In the genomic region with DNA sequence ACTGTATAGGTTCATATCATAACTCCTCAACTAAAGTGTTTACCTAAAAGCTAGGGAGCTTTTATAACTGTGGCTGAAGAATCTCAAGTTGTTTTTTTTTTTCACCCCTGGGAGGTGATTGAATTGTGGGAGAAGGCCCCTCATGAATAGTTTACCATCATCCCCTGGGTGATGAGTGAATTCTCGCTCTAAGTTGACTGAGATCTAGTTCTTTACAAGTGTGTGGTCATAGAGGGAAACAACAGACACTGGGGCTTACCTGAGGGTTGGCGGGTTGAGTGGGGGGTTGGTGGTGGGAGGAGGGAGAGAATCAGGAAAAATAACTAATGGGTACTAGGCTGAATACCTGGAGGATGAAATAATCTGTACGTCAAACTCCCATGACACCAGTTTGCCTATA, we compare ENCODE assay signal across 33 cellular contexts. TPM values are rescaled to one million over a fixed set of nuclear protein-coding genes. Genes with fewer than 3 reads are reported as not detected.
DNase-seq lines count a peak whose midpoint lies in the region; ATAC-seq, FAIRE-seq and TF ChIP-seq lines count a peak whose summit lies in the region.
"Had no signal": no experiment of that assay in that cellular context is flagged by ENCODE, and none has a peak within 500 bp of the region (broad histone marks: within the 10 kb centered on the region; RNA-seq: fewer than 3 reads in every experiment).

No MANE protein-coding gene starts in this region.

- H4K20me1 ChIP-seq in BLaER1 (no peaks in the 10 kb centered on the region), GM12878 (ENCODE audit: control insufficient read depth, insufficient read depth) (no peaks in the 10 kb centered on the region)
- H4K20me1 ChIP-seq in BLaER1 treated with 17β-estradiol and CSF1 and Interleukin-3, amounts not matched to agents 10 nM and 100 nM = peaks cover 0 to 18% (median 0%) of the 10 kb centered on the region in 11 experiments; a peak in 5 of 22 replicates

- FAIRE-seq in GM12878 (lab: Jason Lieb, UNC) (no peak), D721Med (lab: Jason Lieb, UNC) (no peak)
- FAIRE-seq: A204.1, A549, G401.6 had no signal

- H3K9ac ChIP-seq in BLaER1 (no peak overlapping the region), GM12878 (ENCODE audit: control insufficient read depth, insufficient read depth, low read length) (no peak overlapping the region)
- no peak overlapping the region for H3K9ac ChIP-seq in BLaER1 treated with 17β-estradiol and CSF1 and Interleukin-3, amounts not matched to agents 10 nM and 100 nM

- TF ChIP-seq RAD21 in GM12878 (IDR thresholded peaks at IDR 0.05; ENCODE audit: insufficient read depth, low read depth, low read length) = no peak

- no peak for DNase-seq in activated T-cell treated with anti-CD3 and anti-CD28 coated beads, Interleukin-2, amount 50 U/mL, for 72 hours
- no peak for DNase-seq in activated T-cell treated with anti-CD3 and anti-CD28 coated beads, Interleukin-2, amount 50 U/mL, for 4 hours
- DNase-seq in GM12878 (ENCODE audit: low read depth, low spot score) (no peak), iPS-NIHi7 (ENCODE audit: extremely low spot score) (no peak), ovary (no peak), D721Med (ENCODE audit: insufficient read length, low spot score) (no peak)
- DNase-seq: 8988T; ACHN; AML-193; BE2C; C1 segment of cervical spinal cord; Caco-2; Calu3; CD4-positive, alpha-beta memory T cell; CD4-positive, alpha-beta T cell; CD4-positive, CD25-positive, alpha-beta regulatory T cell; CD8-positive, alpha-beta memory T cell; CD8-positive, alpha-beta T cell; COR-L47; DMS 273 treated with DMSO at 0.1 percent for 48 hours; DMS153; DMS53; DND-41; EL had no signal

- CTCF ChIA-PET in GM12878 (lab: Yijun Ruan, JAX) = interaction anchor here (0.6 to 1.6 kb wide), 2 partner anchors 9 to 337 kb away, joined by 3 to 6 read pairs; no protein-coding TSS in a partner anchor

- no peak for TF ChIP-seq CTCF in GM12878 (IDR thresholded peaks at IDR 0.05 in 2 of 3, conservative IDR thresholded peaks at IDR 0.05 in 1 of 3; ENCODE audit: control insufficient read depth in 2 of 3, extremely low read depth in 1 of 3, insufficient read depth in 1 of 3, low read depth in 3 of 3, low read length in 3 of 3)
- TF ChIP-seq CTCF in ovary (IDR thresholded peaks at IDR 0.05) = no peak
- no peak for TF ChIP-seq CTCF in D721Med (IDR thresholded peaks at IDR 0.05; ENCODE audit: insufficient read depth, missing control alignments)

- POLR2A ChIA-PET in GM12878 (lab: Charles Lee) = interaction anchor here (0.6 kb wide), 1 partner anchor 115 kb away, joined by 4 read pairs; no protein-coding TSS in a partner anchor

- no peak overlapping the region for H3K4me3 Mint-ChIP-seq in activated T-cell treated with anti-CD3 and anti-CD28 coated beads, Interleukin-2, amount 50 U/mL, for 72 hours
- no peak overlapping the region for H3K4me3 Mint-ChIP-seq in activated T-cell treated with anti-CD3 and anti-CD28 coated beads, Interleukin-2, amount 50 U/mL, for 4 hours
- H3K4me3 Mint-ChIP-seq: B cell; CD4-positive, alpha-beta memory T cell; CD4-positive, alpha-beta T cell; CD4-positive, CD25-positive, alpha-beta regulatory T cell; CD8-positive, alpha-beta memory T cell; CD8-positive, alpha-beta T cell had no signal

- H3K9me3 ChIP-seq in BLaER1 (peaks cover 11% of the 10 kb centered on the region), GM12878 (replicated peaks; ENCODE audit: control insufficient read depth, insufficient read depth, low read length) (no peaks in the 10 kb centered on the region), ovary (no peaks in the 10 kb centered on the region)
- peaks cover 0 to 12% (median 0%) of the 10 kb centered on the region in 11 experiments; a peak in 2 of 22 replicates for H3K9me3 ChIP-seq in BLaER1 treated with 17β-estradiol and CSF1 and Interleukin-3, amounts not matched to agents 10 nM and 100 nM (replicated peaks in 1 of 11)
- H3K9me3 ChIP-seq: A549, BE2C, Caco-2 had no signal

- 82% methylated on average over 3 of the region's 3 CpGs for WGBS in GM12878 (ENCODE audit: insufficient coverage, insufficient replicate concordance, low lambda C conversion rate, missing lambda C conversion rate)
- 97 to 99% (median 98%) methylated on average over 3 of the region's 3 CpGs for WGBS in ovary, 3 donors

- H3K9me3 Mint-ChIP-seq in activated T-cell treated with anti-CD3 and anti-CD28 coated beads, Interleukin-2, amount 50 U/mL, for 72 hours = no peaks in the 10 kb centered on the region
- no peaks in the 10 kb centered on the region for H3K9me3 Mint-ChIP-seq in activated T-cell treated with anti-CD3 and anti-CD28 coated beads, Interleukin-2, amount 50 U/mL, for 4 hours
- H3K9me3 Mint-ChIP-seq: CD14-positive monocyte; CD4-positive, alpha-beta memory T cell; CD4-positive, alpha-beta T cell; CD4-positive, CD25-positive, alpha-beta regulatory T cell; CD8-positive, alpha-beta memory T cell; CD8-positive, alpha-beta T cell had no signal

- no peaks in the 10 kb centered on the region; the same call in 1 of the 2 replicates for H3K79me2 ChIP-seq in GM12878 (ENCODE audit: control insufficient read depth, insufficient read depth, low read length)

- SMC1A ChIA-PET in GM12878 (lab: Charles Lee; ENCODE audit: uncharacterized antibody, unreplicated experiment) = interaction anchor here (8.8 kb wide), 1 partner anchor 7 kb away, joined by 112 read pairs; no protein-coding TSS in a partner anchor

- TF ChIP-seq EP300 in GM12878 (IDR thresholded peaks at IDR 0.05; ENCODE audit: borderline replicate concordance in 1 of 2, control insufficient read depth in 1 of 2, low read depth in 2 of 2, low read length in 2 of 2) (no peak), ovary (IDR thresholded peaks at IDR 0.05) (no peak)

- H2AFZ ChIP-seq in GM12878 (ENCODE audit: control insufficient read depth, low read depth, low read length) = no peak overlapping the region

- in situ Hi-C loops in GM12878 (cut with MboI) = no loop called here

- H3K27me3 ChIP-seq in BLaER1 (no peaks in the 10 kb centered on the region), GM12878 (replicated peaks in 1 of 2; ENCODE audit: control insufficient read depth in 2 of 2, insufficient read depth in 2 of 2, low read length in 1 of 2) (no peaks in the 10 kb centered on the region), ovary (no peaks in the 10 kb centered on the region)
- H3K27me3 ChIP-seq in BLaER1 treated with 17β-estradiol and CSF1 and Interleukin-3, amounts not matched to agents 10 nM and 100 nM = no peaks in the 10 kb centered on the region; a peak in 2 of 22 replicates
- H3K27me3 ChIP-seq: BE2C had no signal

- H3K4me2 ChIP-seq in BLaER1 = peak overlapping the region; percentile 93
- peak overlapping the region in 10 of 11 experiments; percentile 77 to 98 (median 89); a peak in 19 of 22 replicates for H3K4me2 ChIP-seq in BLaER1 treated with 17β-estradiol and CSF1 and Interleukin-3, amounts not matched to agents 10 nM and 100 nM
- H3K4me2 ChIP-seq in GM12878 (ENCODE audit: control insufficient read depth, insufficient read depth) = no peak overlapping the region
- H3K4me2 ChIP-seq: A549 had no signal

- H3K4me1 Mint-ChIP-seq in activated T-cell treated with anti-CD3 and anti-CD28 coated beads, Interleukin-2, amount 50 U/mL, for 72 hours (ENCODE audit: low read depth) = no peaks in the 10 kb centered on the region
- H3K4me1 Mint-ChIP-seq in activated T-cell treated with anti-CD3 and anti-CD28 coated beads, Interleukin-2, amount 50 U/mL, for 4 hours (ENCODE audit: low read depth) = peaks cover under 1% of the 10 kb centered on the region
- H3K4me1 Mint-ChIP-seq: CD4-positive, alpha-beta memory T cell; CD4-positive, CD25-positive, alpha-beta regulatory T cell; CD8-positive, alpha-beta memory T cell had no signal

- H3K36me3 ChIP-seq in BLaER1 (no peaks in the 10 kb centered on the region), GM12878 (ENCODE audit: control insufficient read depth in 2 of 2, insufficient read depth in 2 of 2, low read length in 1 of 2) (no peaks in the 10 kb centered on the region), ovary (no peaks in the 10 kb centered on the region)
- no peaks in the 10 kb centered on the region for H3K36me3 ChIP-seq in BLaER1 treated with 17β-estradiol and CSF1 and Interleukin-3, amounts not matched to agents 10 nM and 100 nM
- H3K36me3 ChIP-seq: BE2C had no signal

- RAD21 ChIA-PET in GM12878 (lab: Charles Lee; ENCODE audit: unreplicated experiment) = no interaction called here

- BruUV-seq in GM12878 (replicated peaks; lab: Mats Ljungman, UMichigan) = no TSS peak

- no peak for TF ChIP-seq POLR2A in GM12878 (IDR thresholded peaks at IDR 0.05; ENCODE audit: low read depth, low read length)
- TF ChIP-seq POLR2A in ovary (IDR thresholded peaks at IDR 0.05) = no peak

- H3K4me1 ChIP-seq in BLaER1 (peaks cover 100% of the 10 kb centered on the region), GM12878 (ENCODE audit: control insufficient read depth, insufficient read depth, low read length) (peaks cover 45% of the 10 kb centered on the region), ovary (ENCODE audit: insufficient read depth) (peaks cover 6% of the 10 kb centered on the region)
- H3K4me1 ChIP-seq in BLaER1 treated with 17β-estradiol and CSF1 and Interleukin-3, amounts not matched to agents 10 nM and 100 nM = peaks cover 74 to 96% (median 85%) of the 10 kb centered on the region in 10 experiments
- H3K4me1 ChIP-seq: A549, BE2C, Caco-2 had no signal

- no peaks in the 10 kb centered on the region for H3K27me3 Mint-ChIP-seq in activated T-cell treated with anti-CD3 and anti-CD28 coated beads, Interleukin-2, amount 50 U/mL, for 72 hours (ENCODE audit: low read depth)
- H3K27me3 Mint-ChIP-seq in activated T-cell treated with anti-CD3 and anti-CD28 coated beads, Interleukin-2, amount 50 U/mL, for 4 hours (ENCODE audit: low read depth) = peaks cover 2% of the 10 kb centered on the region
- H3K27me3 Mint-ChIP-seq: B cell; CD4-positive, alpha-beta memory T cell; CD4-positive, alpha-beta T cell had no signal

- no peak overlapping the region for H3K4me3 ChIP-seq in BLaER1
- H3K4me3 ChIP-seq in BLaER1 treated with 17β-estradiol and CSF1 and Interleukin-3, amounts not matched to agents 10 nM and 100 nM = no peak overlapping the region
- H3K4me3 ChIP-seq in GM12878 = no peak overlapping the region
- H3K4me3 ChIP-seq in ovary = no peak overlapping the region
- H3K4me3 ChIP-seq: A549 had no signal

- H3K27ac Mint-ChIP-seq in activated T-cell treated with anti-CD3 and anti-CD28 coated beads, Interleukin-2, amount 50 U/mL, for 72 hours = no peak overlapping the region
- H3K27ac Mint-ChIP-seq: B cell; CD14-positive monocyte; CD4-positive, alpha-beta memory T cell; CD4-positive, alpha-beta T cell; CD4-positive, CD25-positive, alpha-beta regulatory T cell; CD8-positive, alpha-beta memory T cell; CD8-positive, alpha-beta T cell had no signal

- ATAC-seq in activated T-cell treated with anti-CD3 and anti-CD28 coated beads, Interleukin-2, amount 50 U/mL, for 72 hours (replicated peaks in 1 of 2) = peak; percentile 31 to 58
- ATAC-seq in activated T-cell treated with anti-CD3 and anti-CD28 coated beads, Interleukin-2, amount 50 U/mL, for 4 hours = no peak
- ATAC-seq in GM12878 = 0 out of 3 replicates have a peak, but pooled peaks have one; percentile 8
- ATAC-seq: A549; CD8-positive, alpha-beta T cell had no signal

- H3K27ac ChIP-seq in BLaER1 = no peak overlapping the region
- no peak overlapping the region for H3K27ac ChIP-seq in BLaER1 treated with 17β-estradiol and CSF1 and Interleukin-3, amounts not matched to agents 10 nM and 100 nM
- H3K27ac ChIP-seq in GM12878 (ENCODE audit: control insufficient read depth, insufficient read depth) = peak overlapping the region; percentile 20; the same call in 1 of the 2 replicates
- no peak overlapping the region for H3K27ac ChIP-seq in ovary
- H3K27ac ChIP-seq: 22Rv1, A549, C4-2B had no signal

- no peaks in the 10 kb centered on the region for H3K36me3 Mint-ChIP-seq in activated T-cell treated with anti-CD3 and anti-CD28 coated beads, Interleukin-2, amount 50 U/mL, for 72 hours (ENCODE audit: insufficient read depth in 2 of 2)
- H3K36me3 Mint-ChIP-seq in activated T-cell treated with anti-CD3 and anti-CD28 coated beads, Interleukin-2, amount 50 U/mL, for 4 hours (ENCODE audit: insufficient read depth) = no peaks in the 10 kb centered on the region
- H3K36me3 Mint-ChIP-seq: CD14-positive monocyte; CD4-positive, alpha-beta memory T cell; CD4-positive, CD25-positive, alpha-beta regulatory T cell; CD8-positive, alpha-beta memory T cell; CD8-positive, alpha-beta T cell had no signal

- intact Hi-C loops in GM12878 (cut with micrococcal nuclease; ENCODE audit: unreplicated experiment) (no loop called here), ovary (cut with DNase I) (loop anchor here in 3 of 4 donors (5.0 to 10.0 kb wide), 5 partner anchors 80 to 370 kb away; no protein-coding TSS in a partner anchor)

RNA-seq across cellular contexts. Expression of a gene that starts 7.9 kb away (rescaled TPM):
- total RNA-seq in activated T-cell treated with anti-CD3 and anti-CD28 coated beads, Interleukin-2, amount 50 U/mL, for 72 hours = 1 to 10 TPM; 3.1 to 3.3 TPM
- total RNA-seq in activated T-cell treated with anti-CD3 and anti-CD28 coated beads, Interleukin-2, amount 50 U/mL, for 4 hours = 1 to 10 TPM; 1.9 to 3.7 (median 3.1) TPM
- total RNA-seq in GM12878 (2013; cell fraction: nucleolus; rRNA removed) = 11.4 and 12.8 TPM in 2 replicates
- total RNA-seq in GM12878 (2014; rRNA removed) = 4.1 and 4.7 TPM in 2 replicates
- 4.2 and 5.1 TPM in 2 replicates for total RNA-seq in GM12878 (2014; rRNA removed; fragmentation: Illumina TruSeq; extraction: Trizol)
- total RNA-seq in GM12878 (2021) = 4.4 and 4.7 TPM in 2 replicates
- 1.0 TPM for polyA plus RNA-seq in GM12878 (2011; ENCODE audit: low read depth)
- polyA plus RNA-seq in GM12878 (2011; rRNA removed) = 2.4 and 2.6 TPM in 2 replicates
- polyA plus RNA-seq in GM12878 (2011; cell fraction: cytosol; rRNA removed) = 1.6 and 2.0 TPM in 2 replicates
- 3.2 and 3.4 TPM in 2 replicates for polyA plus RNA-seq in GM12878 (2011; cell fraction: nucleus; rRNA removed)
- polyA plus RNA-seq in GM12878 (2012) = 1.0 and 1.5 TPM in 2 replicates
- 2.9 and 3.6 TPM in 2 replicates for polyA plus RNA-seq in GM12878 (2014; fragmentation: Illumina TruSeq; extraction: Trizol)
- under 1 TPM; 0.35 to 0.37 TPM for polyA plus RNA-seq in GM12878 (2014; fragmentation: Nextera tagmentation; extraction: Ambion mirVana)
- 2.0 and 2.3 TPM in 2 replicates for polyA plus RNA-seq in GM12878 (2014; rRNA removed)
- 1 to 10 TPM; 2.2 to 2.3 TPM for polyA plus RNA-seq in GM12878 (2016; fragmentation: Nextera tagmentation; extraction: Ambion mirVana)
- polyA minus RNA-seq in GM12878 (2011; rRNA and poly(A)+ RNA removed) = 3.9 and 5.4 TPM in 2 replicates
- polyA minus RNA-seq in GM12878 (2011; cell fraction: cytosol; rRNA and poly(A)+ RNA removed) = 1.5 and 3.1 TPM in 2 replicates
- 1.8 and 3.3 TPM in 2 replicates for polyA minus RNA-seq in GM12878 (2011; cell fraction: nucleus; rRNA and poly(A)+ RNA removed)
- 1 to 10 TPM; 3.0 to 8.3 (median 6.4) TPM for total RNA-seq in ovary
- polyA plus RNA-seq in ovary = 1 to 10 TPM; 1.9 to 3.7 TPM

RNA-seq across cellular contexts. Expression of a gene that starts 33.7 kb away (rescaled TPM):
- total RNA-seq in activated T-cell treated with anti-CD3 and anti-CD28 coated beads, Interleukin-2, amount 50 U/mL, for 72 hours = 10 to 100 TPM; 29.4 to 31.5 TPM
- 10 to 100 TPM; 22.8 to 31.7 (median 30.5) TPM for total RNA-seq in activated T-cell treated with anti-CD3 and anti-CD28 coated beads, Interleukin-2, amount 50 U/mL, for 4 hours
- total RNA-seq in GM12878 (2013; cell fraction: nucleolus; rRNA removed) = 8.7 and 10.8 TPM in 2 replicates
- total RNA-seq in GM12878 (2014; rRNA removed) = 27.7 and 29.3 TPM in 2 replicates
- total RNA-seq in GM12878 (2014; rRNA removed; fragmentation: Illumina TruSeq; extraction: Trizol) = 16.4 and 19.3 TPM in 2 replicates
- total RNA-seq in GM12878 (2021) = 35.9 and 36.0 TPM in 2 replicates
- polyA plus RNA-seq in GM12878 (2011; ENCODE audit: low read depth) = 7.5 TPM
- 8.9 and 13.5 TPM in 2 replicates for polyA plus RNA-seq in GM12878 (2011; rRNA removed)
- 20.2 and 22.7 TPM in 2 replicates for polyA plus RNA-seq in GM12878 (2011; cell fraction: cytosol; rRNA removed)
- 17.1 and 20.8 TPM in 2 replicates for polyA plus RNA-seq in GM12878 (2011; cell fraction: nucleus; rRNA removed)
- 13.6 and 14.9 TPM in 2 replicates for polyA plus RNA-seq in GM12878 (2012)
- 17.2 and 31.7 TPM in 2 replicates for polyA plus RNA-seq in GM12878 (2014; fragmentation: Illumina TruSeq; extraction: Trizol)
- 1 to 10 TPM; 2.4 to 6.5 TPM for polyA plus RNA-seq in GM12878 (2014; fragmentation: Nextera tagmentation; extraction: Ambion mirVana)
- 28.2 and 29.0 TPM in 2 replicates for polyA plus RNA-seq in GM12878 (2014; rRNA removed)
- 1 to 10 TPM; 2.0 to 6.6 TPM for polyA plus RNA-seq in GM12878 (2016; fragmentation: Nextera tagmentation; extraction: Ambion mirVana)
- polyA minus RNA-seq in GM12878 (2011; rRNA and poly(A)+ RNA removed) = 7.5 and 18.4 TPM in 2 replicates
- polyA minus RNA-seq in GM12878 (2011; cell fraction: cytosol; rRNA and poly(A)+ RNA removed) = 4.7 and 5.1 TPM in 2 replicates
- polyA minus RNA-seq in GM12878 (2011; cell fraction: nucleus; rRNA and poly(A)+ RNA removed) = 3.0 and 5.7 TPM in 2 replicates
- 100 to 1,000 TPM in 1 of 7 donors, 10 to 100 TPM in 6; 64.3 to 101 (median 92.8) TPM for total RNA-seq in ovary
- polyA plus RNA-seq in ovary = 10 to 100 TPM; 52.3 to 85.5 TPM

Comparison
In these comparisons a context has a peak if more than half of its experiments do, and no peak if none do; other contexts are left out.
1. ATAC-seq: peak in activated T-cell treated with anti-CD3 and anti-CD28 coated beads, Interleukin-2, amount 50 U/mL, for 72 hours (2 of 2) and GM12878 (single experiment); none in activated T-cell treated with anti-CD3 and anti-CD28 coated beads, Interleukin-2, amount 50 U/mL, for 4 hours (0 of 2).